Comparison of ENCODE assay signal across 11 cellular contexts in genomic region chr11:36793542-36793926, GRCh38.
A peak's percentile ranks its signal among the peaks of the same experiment; 100 is the strongest.
DNase-seq lines count a peak whose midpoint lies in the region; ATAC-seq and TF ChIP-seq lines count a peak whose summit lies in the region.
"Had no signal": no experiment of that assay in that cellular context is flagged by ENCODE, and none has a peak within 500 bp of the region (broad histone marks: within the 10 kb centered on the region; RNA-seq: fewer than 3 reads in every experiment).

No MANE protein-coding gene starts in this region.

- H3K36me3 Mint-ChIP-seq in chondrocyte (ENCODE audit: low read depth) = no peaks in the 10 kb centered on the region
- H3K36me3 Mint-ChIP-seq in nephron progenitor cell (ENCODE audit: low read depth) = no peaks in the 10 kb centered on the region
- H3K36me3 Mint-ChIP-seq: mesothelial cell of epicardium had no signal

- TF ChIP-seq CTCF in Loucy (conservative IDR thresholded peaks at IDR 0.05; ENCODE audit: low read length) (peak; percentile 59), chondrocyte (IDR thresholded peaks at IDR 0.05) (peak; percentile 13), nephron progenitor cell (IDR thresholded peaks at IDR 0.05) (peak; percentile 26)

- no peak overlapping the region for H2AFZ ChIP-seq in Loucy (ENCODE audit: low read length)

- H3K27me3 Mint-ChIP-seq in chondrocyte (ENCODE audit: low read depth) (peaks cover 21% of the 10 kb centered on the region), nephron progenitor cell (ENCODE audit: low read depth, poor library complexity) (peaks cover 4% of the 10 kb centered on the region)

- no peaks in the 10 kb centered on the region for H3F3A ChIP-seq in Loucy (ENCODE audit: low read depth)

- no peaks in the 10 kb centered on the region for H3K79me2 ChIP-seq in Loucy (ENCODE audit: insufficient read depth, low read length)

- no peaks in the 10 kb centered on the region for H3K4me1 ChIP-seq in Loucy (ENCODE audit: insufficient read depth, low read length, poor library complexity, severe bottlenecking)

- H3K4me3 ChIP-seq in Loucy (ENCODE audit: low read length, poor library complexity, severe bottlenecking) = no peak overlapping the region

- H3K27me3 ChIP-seq in Loucy (ENCODE audit: insufficient read depth, low read length, poor library complexity, severe bottlenecking) = no peaks in the 10 kb centered on the region

- no peak for ATAC-seq in GM21576 (IDR thresholded peaks at IDR 0.05; ENCODE audit: unreplicated experiment)

- no peaks in the 10 kb centered on the region for H3K9me3 ChIP-seq in Loucy (ENCODE audit: insufficient read depth, low read depth, low read length)

- H3K9me2 ChIP-seq in Loucy (replicated peaks; ENCODE audit: low read depth, low read length) = no peaks in the 10 kb centered on the region

- no peaks in the 10 kb centered on the region for H3K36me3 ChIP-seq in Loucy (ENCODE audit: insufficient read depth, low read length)

- H3K4me1 Mint-ChIP-seq in chondrocyte (ENCODE audit: low read depth) (no peaks in the 10 kb centered on the region), nephron progenitor cell (peaks cover 17% of the 10 kb centered on the region)

- no peaks in the 10 kb centered on the region for H3K9me3 Mint-ChIP-seq in chondrocyte (ENCODE audit: low read depth)
- no peaks in the 10 kb centered on the region for H3K9me3 Mint-ChIP-seq in nephron progenitor cell
- H3K9me3 Mint-ChIP-seq: mesothelial cell of epicardium had no signal

- H3K27ac Mint-ChIP-seq in chondrocyte (ENCODE audit: unreplicated experiment) (no peak overlapping the region), nephron progenitor cell (no peak overlapping the region)

- no peak overlapping the region for H3K4me3 Mint-ChIP-seq in chondrocyte (ENCODE audit: unreplicated experiment)
- no peak overlapping the region for H3K4me3 Mint-ChIP-seq in nephron progenitor cell
- H3K4me3 Mint-ChIP-seq: mesothelial cell of epicardium had no signal

- H3K4me2 ChIP-seq in Loucy (ENCODE audit: low read depth, low read length, poor library complexity, severe bottlenecking) = no peak overlapping the region

- H3K9ac ChIP-seq in Loucy (ENCODE audit: low read depth, low read length, poor library complexity, severe bottlenecking) = no peak overlapping the region

- DNase-seq in D341Med (ENCODE audit: low spot score) (peak; percentile 40), chondrocyte (ENCODE audit: low spot score) (no peak), nephron progenitor cell (peak; percentile 7), NCI-H2196 treated with DMSO at 0.1 percent for 48 hours (lab: John Stamatoyannopoulos, UW; ENCODE audit: unreplicated experiment) (no peak), NCI-H748 (lab: John Stamatoyannopoulos, UW; ENCODE audit: unreplicated experiment) (no peak), SHP77 treated with DMSO at 0.1 percent for 48 hours (lab: John Stamatoyannopoulos, UW) (no peak)
- DNase-seq: anterior cingulate cortex, hippocampal formation had no signal

- H4K20me1 ChIP-seq in Loucy (ENCODE audit: insufficient read depth, low read length, poor library complexity, severe bottlenecking) = no peaks in the 10 kb centered on the region

Comparison
In these comparisons a context has a peak if more than half of its experiments do, and no peak if none do; other contexts are left out.
1. DNase-seq: peak in D341Med (single experiment) and nephron progenitor cell (single experiment); none in chondrocyte (single experiment), NCI-H2196 treated with DMSO at 0.1 percent for 48 hours (single experiment), NCI-H748 (single experiment) and SHP77 treated with DMSO at 0.1 percent for 48 hours (single experiment).
2. Peak in every context shown above with its lines, with median percentiles within 50 percentile points of each other: CTCF ChIP-seq.